ENCODE assay signal across 7 cellular contexts in genomic region chr1:1616838-1617237, GRCh38.
DNase-seq lines count a peak whose midpoint lies in the region; ATAC-seq lines count a peak whose summit lies in the region.
"Had no signal": no experiment of that assay in that cellular context is flagged by ENCODE, and none has a peak within 500 bp of the region (broad histone marks: within the 10 kb centered on the region; RNA-seq: fewer than 3 reads in every experiment).

No MANE protein-coding gene starts in this region.

- peak overlapping the region; percentile 81 for H3K4me3 Mint-ChIP-seq in stimulated activated naive CD8-positive, alpha-beta T cell treated with anti-CD3 and anti-CD28 coated beads, Interleukin-15, Interleukin-2, amounts not matched to agents 100 ng/mL and 50 ng/mL, for 24 hours

- H3K9me3 ChIP-seq in iPS-18a (ENCODE audit: control insufficient read depth, low read depth, low read length), result no peaks in the 10 kb centered on the region

- H3K36me3 ChIP-seq in iPS-18a (ENCODE audit: control insufficient read depth, low read depth, low read length), result no peaks in the 10 kb centered on the region

- peak overlapping the region; percentile 87 for H3K4me3 ChIP-seq in iPS-18a (ENCODE audit: low read length)

- no peaks in the 10 kb centered on the region for H3K27me3 ChIP-seq in iPS-18a (ENCODE audit: control insufficient read depth, insufficient read depth, low read length)

- peaks cover 32% of the 10 kb centered on the region for H3K4me1 Mint-ChIP-seq in stimulated activated naive CD8-positive, alpha-beta T cell treated with anti-CD3 and anti-CD28 coated beads, Interleukin-15, Interleukin-2, amounts not matched to agents 100 ng/mL and 50 ng/mL, for 24 hours (ENCODE audit: low read depth)

- no peaks in the 10 kb centered on the region for H3K9me3 Mint-ChIP-seq in stimulated activated naive CD8-positive, alpha-beta T cell treated with anti-CD3 and anti-CD28 coated beads, Interleukin-15, Interleukin-2, amounts not matched to agents 100 ng/mL and 50 ng/mL, for 24 hours

- H3K27ac ChIP-seq in iPS-18a (ENCODE audit: low read length), result no peak overlapping the region

- ATAC-seq in stimulated activated naive CD8-positive, alpha-beta T cell treated with anti-CD3 and anti-CD28 coated beads, Interleukin-15, Interleukin-2, amounts not matched to agents 100 U/mL and 50 U/mL, for 24 hours, result no peak
- ATAC-seq in HG02885 (IDR thresholded peaks at IDR 0.05; ENCODE audit: poor library complexity, unreplicated experiment) (no peak), GM21367 (IDR thresholded peaks at IDR 0.05; ENCODE audit: unreplicated experiment) (no peak)

- H3K4me1 ChIP-seq in iPS-18a (ENCODE audit: control insufficient read depth, low read depth, low read length), result peaks cover 4% of the 10 kb centered on the region

- H3K27ac Mint-ChIP-seq in stimulated activated naive CD8-positive, alpha-beta T cell treated with anti-CD3 and anti-CD28 coated beads, Interleukin-15, Interleukin-2, amounts not matched to agents 100 ng/mL and 50 ng/mL, for 24 hours, result no peak overlapping the region

- no peak overlapping the region for H3K9ac ChIP-seq in iPS-18a (ENCODE audit: low read length)

- H3K27me3 Mint-ChIP-seq in stimulated activated naive CD8-positive, alpha-beta T cell treated with anti-CD3 and anti-CD28 coated beads, Interleukin-15, Interleukin-2, amounts not matched to agents 100 ng/mL and 50 ng/mL, for 24 hours, result no peaks in the 10 kb centered on the region

- no peak for DNase-seq in stimulated activated naive CD8-positive, alpha-beta T cell treated with anti-CD3 and anti-CD28 coated beads, Interleukin-15, Interleukin-2, amounts not matched to agents 100 U/mL and 50 U/mL, for 24 hours
- DNase-seq in NCI-H226, result no peak
- DNase-seq: NCI-H1930 had no signal

- peaks cover 7% of the 10 kb centered on the region for H3K36me3 Mint-ChIP-seq in stimulated activated naive CD8-positive, alpha-beta T cell treated with anti-CD3 and anti-CD28 coated beads, Interleukin-15, Interleukin-2, amounts not matched to agents 100 ng/mL and 50 ng/mL, for 24 hours (ENCODE audit: low read depth)
